ENCODE assay signal across 1 cellular context in the genomic region with DNA sequence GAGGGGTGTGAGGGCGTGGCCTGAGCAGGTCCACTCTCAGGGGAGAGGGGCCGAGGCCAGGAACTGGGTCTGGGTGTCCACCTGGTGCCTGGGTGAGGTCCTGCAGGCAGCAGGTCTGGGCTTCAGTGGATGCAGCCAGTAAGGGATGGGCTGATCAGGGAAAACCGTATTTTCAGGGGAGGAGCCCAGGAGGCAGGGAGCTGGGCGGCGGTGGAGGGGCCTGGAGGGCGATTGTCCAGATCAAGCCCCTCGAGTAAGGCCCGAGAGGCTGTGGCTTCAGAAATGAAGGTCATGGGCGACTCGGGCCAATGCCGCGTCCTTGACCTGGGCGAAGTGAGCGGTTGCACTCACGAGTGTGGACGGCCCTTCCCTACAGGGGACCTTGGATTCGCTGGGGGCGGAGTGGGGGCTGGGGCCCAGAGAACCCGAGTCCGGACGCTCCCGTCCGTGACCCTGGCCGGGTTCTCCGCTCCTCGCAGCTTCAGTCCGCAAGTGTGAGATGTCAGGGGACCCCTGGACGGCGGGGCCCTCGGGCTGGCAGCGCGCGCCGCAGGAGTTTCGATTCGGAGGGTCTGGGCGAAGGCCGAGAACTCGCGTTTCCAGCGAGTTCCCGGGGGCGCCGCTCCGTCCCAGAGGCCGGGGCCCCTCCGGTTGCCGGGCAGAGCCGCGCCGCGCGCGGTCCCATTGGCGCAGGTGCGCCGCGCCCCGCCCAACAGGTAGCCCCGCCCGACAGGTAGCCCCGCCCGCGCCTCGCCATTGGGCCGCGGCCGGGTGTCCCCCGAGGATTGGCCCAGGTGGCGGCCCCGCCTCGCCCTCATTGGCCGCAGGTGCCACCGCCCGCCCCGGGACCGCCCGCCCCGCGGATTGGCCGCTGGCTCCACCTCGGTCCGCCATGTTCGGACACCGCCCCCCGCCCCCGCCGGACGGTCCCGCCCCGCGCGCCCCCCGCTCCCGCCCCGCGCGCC.
TF ChIP-seq lines count a peak whose summit lies in the region.

A gene (plus strand): TSS at position 895 of the 965 bp plus-strand sequence. CDS start 220 bp downstream, outside the sequence.

TF ChIP-seq in HEK293, 187 proteins besides CTCF, POLR2A, EP300 and RAD21 (continued from another document and continues in another):
- peak; percentile 47; the same call in 1 of the 2 replicates for TF ChIP-seq ZNF341 (tag by site-specific recombination; IDR thresholded peaks at IDR 0.05; ENCODE audit: low read depth)
- TF ChIP-seq, protein P1, sequence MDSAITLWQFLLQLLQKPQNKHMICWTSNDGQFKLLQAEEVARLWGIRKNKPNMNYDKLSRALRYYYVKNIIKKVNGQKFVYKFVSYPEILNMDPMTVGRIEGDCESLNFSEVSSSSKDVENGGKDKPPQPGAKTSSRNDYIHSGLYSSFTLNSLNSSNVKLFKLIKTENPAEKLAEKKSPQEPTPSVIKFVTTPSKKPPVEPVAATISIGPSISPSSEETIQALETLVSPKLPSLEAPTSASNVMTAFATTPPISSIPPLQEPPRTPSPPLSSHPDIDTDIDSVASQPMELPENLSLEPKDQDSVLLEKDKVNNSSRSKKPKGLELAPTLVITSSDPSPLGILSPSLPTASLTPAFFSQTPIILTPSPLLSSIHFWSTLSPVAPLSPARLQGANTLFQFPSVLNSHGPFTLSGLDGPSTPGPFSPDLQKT (IDR thresholded peaks at IDR 0.05; ENCODE audit: borderline replicate concordance, low read depth, low read length): no peak
- peak; percentile 84 for TF ChIP-seq ZNF777 (tag by site-specific recombination; IDR thresholded peaks at IDR 0.05; ENCODE audit: borderline replicate concordance)
- TF ChIP-seq ZNF19 (tag by site-specific recombination; IDR thresholded peaks at IDR 0.05; ENCODE audit: low read depth): no peak
- TF ChIP-seq OVOL3 (tag by site-specific recombination; IDR thresholded peaks at IDR 0.05): no peak
- TF ChIP-seq, protein P2, sequence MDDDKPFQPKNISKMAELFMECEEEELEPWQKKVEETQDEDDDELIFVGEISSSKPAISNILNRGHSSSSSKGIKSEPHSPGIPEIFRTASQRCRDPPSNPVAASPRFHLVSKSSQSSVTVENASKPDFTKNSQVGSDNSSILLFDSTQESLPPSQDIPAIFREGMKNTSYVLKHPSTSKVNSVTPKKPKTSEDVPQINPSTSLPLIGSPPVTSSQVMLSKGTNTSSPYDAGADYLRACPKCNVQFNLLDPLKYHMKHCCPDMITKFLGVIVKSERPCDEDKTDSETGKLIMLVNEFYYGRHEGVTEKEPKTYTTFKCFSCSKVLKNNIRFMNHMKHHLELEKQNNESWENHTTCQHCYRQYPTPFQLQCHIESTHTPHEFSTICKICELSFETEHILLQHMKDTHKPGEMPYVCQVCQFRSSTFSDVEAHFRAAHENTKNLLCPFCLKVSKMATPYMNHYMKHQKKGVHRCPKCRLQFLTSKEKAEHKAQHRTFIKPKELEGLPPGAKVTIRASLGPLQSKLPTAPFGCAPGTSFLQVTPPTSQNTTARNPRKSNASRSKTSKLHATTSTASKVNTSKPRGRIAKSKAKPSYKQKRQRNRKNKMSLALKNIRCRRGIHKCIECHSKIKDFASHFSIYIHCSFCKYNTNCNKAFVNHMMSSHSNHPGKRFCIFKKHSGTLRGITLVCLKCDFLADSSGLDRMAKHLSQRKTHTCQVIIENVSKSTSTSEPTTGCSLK (tag by site-specific recombination; IDR thresholded peaks at IDR 0.05): no peak
- no peak for TF ChIP-seq MEIS1 (CRISPR knock-in tag; IDR thresholded peaks at IDR 0.05; ENCODE audit: borderline replicate concordance)
- TF ChIP-seq TRIM28 (IDR thresholded peaks at IDR 0.05; ENCODE audit: borderline replicate concordance, low read length): peak; percentile 18; the same call in 1 of the 2 replicates
- TF ChIP-seq, protein P3, sequence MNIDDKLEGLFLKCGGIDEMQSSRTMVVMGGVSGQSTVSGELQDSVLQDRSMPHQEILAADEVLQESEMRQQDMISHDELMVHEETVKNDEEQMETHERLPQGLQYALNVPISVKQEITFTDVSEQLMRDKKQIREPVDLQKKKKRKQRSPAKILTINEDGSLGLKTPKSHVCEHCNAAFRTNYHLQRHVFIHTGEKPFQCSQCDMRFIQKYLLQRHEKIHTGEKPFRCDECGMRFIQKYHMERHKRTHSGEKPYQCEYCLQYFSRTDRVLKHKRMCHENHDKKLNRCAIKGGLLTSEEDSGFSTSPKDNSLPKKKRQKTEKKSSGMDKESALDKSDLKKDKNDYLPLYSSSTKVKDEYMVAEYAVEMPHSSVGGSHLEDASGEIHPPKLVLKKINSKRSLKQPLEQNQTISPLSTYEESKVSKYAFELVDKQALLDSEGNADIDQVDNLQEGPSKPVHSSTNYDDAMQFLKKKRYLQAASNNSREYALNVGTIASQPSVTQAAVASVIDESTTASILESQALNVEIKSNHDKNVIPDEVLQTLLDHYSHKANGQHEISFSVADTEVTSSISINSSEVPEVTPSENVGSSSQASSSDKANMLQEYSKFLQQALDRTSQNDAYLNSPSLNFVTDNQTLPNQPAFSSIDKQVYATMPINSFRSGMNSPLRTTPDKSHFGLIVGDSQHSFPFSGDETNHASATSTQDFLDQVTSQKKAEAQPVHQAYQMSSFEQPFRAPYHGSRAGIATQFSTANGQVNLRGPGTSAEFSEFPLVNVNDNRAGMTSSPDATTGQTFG (tag by site-specific recombination; IDR thresholded peaks at IDR 0.05; ENCODE audit: borderline replicate concordance): no peak
- TF ChIP-seq, protein P4, sequence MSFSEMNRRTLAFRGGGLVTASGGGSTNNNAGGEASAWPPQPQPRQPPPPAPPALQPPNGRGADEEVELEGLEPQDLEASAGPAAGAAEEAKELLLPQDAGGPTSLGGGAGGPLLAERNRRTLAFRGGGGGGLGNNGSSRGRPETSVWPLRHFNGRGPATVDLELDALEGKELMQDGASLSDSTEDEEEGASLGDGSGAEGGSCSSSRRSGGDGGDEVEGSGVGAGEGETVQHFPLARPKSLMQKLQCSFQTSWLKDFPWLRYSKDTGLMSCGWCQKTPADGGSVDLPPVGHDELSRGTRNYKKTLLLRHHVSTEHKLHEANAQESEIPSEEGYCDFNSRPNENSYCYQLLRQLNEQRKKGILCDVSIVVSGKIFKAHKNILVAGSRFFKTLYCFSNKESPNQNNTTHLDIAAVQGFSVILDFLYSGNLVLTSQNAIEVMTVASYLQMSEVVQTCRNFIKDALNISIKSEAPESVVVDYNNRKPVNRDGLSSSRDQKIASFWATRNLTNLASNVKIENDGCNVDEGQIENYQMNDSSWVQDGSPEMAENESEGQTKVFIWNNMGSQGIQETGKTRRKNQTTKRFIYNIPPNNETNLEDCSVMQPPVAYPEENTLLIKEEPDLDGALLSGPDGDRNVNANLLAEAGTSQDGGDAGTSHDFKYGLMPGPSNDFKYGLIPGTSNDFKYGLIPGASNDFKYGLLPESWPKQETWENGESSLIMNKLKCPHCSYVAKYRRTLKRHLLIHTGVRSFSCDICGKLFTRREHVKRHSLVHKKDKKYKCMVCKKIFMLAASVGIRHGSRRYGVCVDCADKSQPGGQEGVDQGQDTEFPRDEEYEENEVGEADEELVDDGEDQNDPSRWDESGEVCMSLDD (tag by site-specific recombination; IDR thresholded peaks at IDR 0.05): peak; percentile 32; the same call in 1 of the 2 replicates
- TF ChIP-seq KLF9 (tag by site-specific recombination; IDR thresholded peaks at IDR 0.05; ENCODE audit: low read depth): 0 out of 2 replicates have a peak, but pooled peaks have one; percentile 12
- no peak for TF ChIP-seq ZNF514 (tag by site-specific recombination; IDR thresholded peaks at IDR 0.05)
- TF ChIP-seq GLI2 (tag by site-specific recombination; IDR thresholded peaks at IDR 0.05; ENCODE audit: borderline replicate concordance, low read depth): no peak
- TF ChIP-seq ZNF785 (tag by site-specific recombination; IDR thresholded peaks at IDR 0.05): peak; percentile 66; the same call in 1 of the 2 replicates
- TF ChIP-seq, protein P5, sequence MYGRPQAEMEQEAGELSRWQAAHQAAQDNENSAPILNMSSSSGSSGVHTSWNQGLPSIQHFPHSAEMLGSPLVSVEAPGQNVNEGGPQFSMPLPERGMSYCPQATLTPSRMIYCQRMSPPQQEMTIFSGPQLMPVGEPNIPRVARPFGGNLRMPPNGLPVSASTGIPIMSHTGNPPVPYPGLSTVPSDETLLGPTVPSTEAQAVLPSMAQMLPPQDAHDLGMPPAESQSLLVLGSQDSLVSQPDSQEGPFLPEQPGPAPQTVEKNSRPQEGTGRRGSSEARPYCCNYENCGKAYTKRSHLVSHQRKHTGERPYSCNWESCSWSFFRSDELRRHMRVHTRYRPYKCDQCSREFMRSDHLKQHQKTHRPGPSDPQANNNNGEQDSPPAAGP (tag by site-specific recombination; IDR thresholded peaks at IDR 0.05): peak; percentile 42; the same call in 1 of the 2 replicates
- no peak for TF ChIP-seq ZNF146 (tag by site-specific recombination; IDR thresholded peaks at IDR 0.05)
- TF ChIP-seq ZNF571 (tag by site-specific recombination; IDR thresholded peaks at IDR 0.05): no peak
- TF ChIP-seq ZNF548 (tag by site-specific recombination; IDR thresholded peaks at IDR 0.05): no peak
- TF ChIP-seq ZNF394 (tag by site-specific recombination; IDR thresholded peaks at IDR 0.05; ENCODE audit: borderline replicate concordance): no peak
- TF ChIP-seq ZNF549 (tag by site-specific recombination; IDR thresholded peaks at IDR 0.05): no peak
- TF ChIP-seq, protein P6, sequence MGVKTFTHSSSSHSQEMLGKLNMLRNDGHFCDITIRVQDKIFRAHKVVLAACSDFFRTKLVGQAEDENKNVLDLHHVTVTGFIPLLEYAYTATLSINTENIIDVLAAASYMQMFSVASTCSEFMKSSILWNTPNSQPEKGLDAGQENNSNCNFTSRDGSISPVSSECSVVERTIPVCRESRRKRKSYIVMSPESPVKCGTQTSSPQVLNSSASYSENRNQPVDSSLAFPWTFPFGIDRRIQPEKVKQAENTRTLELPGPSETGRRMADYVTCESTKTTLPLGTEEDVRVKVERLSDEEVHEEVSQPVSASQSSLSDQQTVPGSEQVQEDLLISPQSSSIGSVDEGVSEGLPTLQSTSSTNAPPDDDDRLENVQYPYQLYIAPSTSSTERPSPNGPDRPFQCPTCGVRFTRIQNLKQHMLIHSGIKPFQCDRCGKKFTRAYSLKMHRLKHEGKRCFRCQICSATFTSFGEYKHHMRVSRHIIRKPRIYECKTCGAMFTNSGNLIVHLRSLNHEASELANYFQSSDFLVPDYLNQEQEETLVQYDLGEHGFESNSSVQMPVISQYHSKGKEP (tag by site-specific recombination; IDR thresholded peaks at IDR 0.05): no peak
- TF ChIP-seq ZNF701 (tag by site-specific recombination; IDR thresholded peaks at IDR 0.05): no peak
- TF ChIP-seq HOXC10 (CRISPR knock-in tag; IDR thresholded peaks at IDR 0.05): no peak
- TF ChIP-seq, protein P7, sequence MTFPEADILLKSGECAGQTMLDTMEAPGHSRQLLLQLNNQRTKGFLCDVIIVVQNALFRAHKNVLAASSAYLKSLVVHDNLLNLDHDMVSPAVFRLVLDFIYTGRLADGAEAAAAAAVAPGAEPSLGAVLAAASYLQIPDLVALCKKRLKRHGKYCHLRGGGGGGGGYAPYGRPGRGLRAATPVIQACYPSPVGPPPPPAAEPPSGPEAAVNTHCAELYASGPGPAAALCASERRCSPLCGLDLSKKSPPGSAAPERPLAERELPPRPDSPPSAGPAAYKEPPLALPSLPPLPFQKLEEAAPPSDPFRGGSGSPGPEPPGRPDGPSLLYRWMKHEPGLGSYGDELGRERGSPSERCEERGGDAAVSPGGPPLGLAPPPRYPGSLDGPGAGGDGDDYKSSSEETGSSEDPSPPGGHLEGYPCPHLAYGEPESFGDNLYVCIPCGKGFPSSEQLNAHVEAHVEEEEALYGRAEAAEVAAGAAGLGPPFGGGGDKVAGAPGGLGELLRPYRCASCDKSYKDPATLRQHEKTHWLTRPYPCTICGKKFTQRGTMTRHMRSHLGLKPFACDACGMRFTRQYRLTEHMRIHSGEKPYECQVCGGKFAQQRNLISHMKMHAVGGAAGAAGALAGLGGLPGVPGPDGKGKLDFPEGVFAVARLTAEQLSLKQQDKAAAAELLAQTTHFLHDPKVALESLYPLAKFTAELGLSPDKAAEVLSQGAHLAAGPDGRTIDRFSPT (tag by site-specific recombination; IDR thresholded peaks at IDR 0.05): no peak
- peak; percentile 36; the same call in 1 of the 2 replicates for TF ChIP-seq ZNF677 (tag by site-specific recombination; IDR thresholded peaks at IDR 0.05)
- TF ChIP-seq ZNF48 (tag by site-specific recombination; IDR thresholded peaks at IDR 0.05): no peak
- TF ChIP-seq ZNF324 (tag by site-specific recombination; IDR thresholded peaks at IDR 0.05): no peak
- no peak for TF ChIP-seq ZNF174 (tag by site-specific recombination; IDR thresholded peaks at IDR 0.05)
- TF ChIP-seq, protein P8, sequence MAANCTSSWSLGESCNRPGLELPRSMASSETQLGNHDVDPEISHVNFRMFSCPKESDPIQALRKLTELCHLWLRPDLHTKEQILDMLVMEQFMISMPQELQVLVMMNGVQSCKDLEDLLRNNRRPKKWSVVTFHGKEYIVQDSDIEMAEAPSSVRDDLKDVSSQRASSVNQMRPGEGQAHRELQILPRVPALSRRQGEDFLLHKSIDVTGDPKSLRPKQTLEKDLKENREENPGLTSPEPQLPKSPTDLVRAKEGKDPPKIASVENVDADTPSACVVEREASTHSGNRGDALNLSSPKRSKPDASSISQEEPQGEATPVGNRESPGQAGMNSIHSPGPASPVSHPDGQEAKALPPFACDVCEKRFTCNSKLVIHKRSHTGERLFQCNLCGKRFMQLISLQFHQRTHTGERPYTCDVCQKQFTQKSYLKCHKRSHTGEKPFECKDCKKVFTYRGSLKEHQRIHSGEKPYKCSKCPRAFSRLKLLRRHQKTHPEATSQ (tag by site-specific recombination; IDR thresholded peaks at IDR 0.05): no peak
- TF ChIP-seq ZBTB7A (tag by site-specific recombination; IDR thresholded peaks at IDR 0.05; ENCODE audit: low read depth): peak; percentile 55; the same call in 1 of the 2 replicates
- TF ChIP-seq ZNF221 (tag by site-specific recombination; IDR thresholded peaks at IDR 0.05; ENCODE audit: borderline replicate concordance): no peak
- TF ChIP-seq BCL11A (tag by site-specific recombination; IDR thresholded peaks at IDR 0.05; ENCODE audit: low read depth): 0 out of 2 replicates have a peak, but pooled peaks have one; percentile 61
- TF ChIP-seq ZNF138 (tag by site-specific recombination; IDR thresholded peaks at IDR 0.05; ENCODE audit: borderline replicate concordance): no peak
- TF ChIP-seq FEZF1 (tag by site-specific recombination; IDR thresholded peaks at IDR 0.05): no peak
- peak; percentile 64; the same call in 1 of the 2 replicates for TF ChIP-seq ZFP69B (tag by site-specific recombination; IDR thresholded peaks at IDR 0.05)
- no peak for TF ChIP-seq ZNF366 (tag by site-specific recombination; conservative IDR thresholded peaks at IDR 0.05)
- no peak for TF ChIP-seq ZSCAN23 (tag by site-specific recombination; IDR thresholded peaks at IDR 0.05)
- no peak for TF ChIP-seq ZNF654 (tag by site-specific recombination; IDR thresholded peaks at IDR 0.05; ENCODE audit: low read depth)
- no peak for TF ChIP-seq YY1 (tag by site-specific recombination; IDR thresholded peaks at IDR 0.05)
- TF ChIP-seq ZNF155 (tag by site-specific recombination; IDR thresholded peaks at IDR 0.05): no peak
- TF ChIP-seq GLIS2 (tag by site-specific recombination; IDR thresholded peaks at IDR 0.05): peak; percentile 95
- TF ChIP-seq, protein P9, sequence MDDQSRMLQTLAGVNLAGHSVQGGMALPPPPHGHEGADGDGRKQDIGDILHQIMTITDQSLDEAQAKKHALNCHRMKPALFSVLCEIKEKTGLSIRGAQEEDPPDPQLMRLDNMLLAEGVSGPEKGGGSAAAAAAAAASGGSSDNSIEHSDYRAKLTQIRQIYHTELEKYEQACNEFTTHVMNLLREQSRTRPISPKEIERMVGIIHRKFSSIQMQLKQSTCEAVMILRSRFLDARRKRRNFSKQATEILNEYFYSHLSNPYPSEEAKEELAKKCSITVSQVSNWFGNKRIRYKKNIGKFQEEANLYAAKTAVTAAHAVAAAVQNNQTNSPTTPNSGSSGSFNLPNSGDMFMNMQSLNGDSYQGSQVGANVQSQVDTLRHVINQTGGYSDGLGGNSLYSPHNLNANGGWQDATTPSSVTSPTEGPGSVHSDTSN (CRISPR knock-in tag; IDR thresholded peaks at IDR 0.05): no peak
